12 cellular contexts compared by ENCODE assay signal in genomic region chr6:142918339-142919042, GRCh38. TPM values are rescaled to one million over a fixed set of nuclear protein-coding genes. Genes with fewer than 3 reads are reported as not detected.
DNase-seq lines count a peak whose midpoint lies in the region; ATAC-seq, FAIRE-seq and TF ChIP-seq lines count a peak whose summit lies in the region.
"Had no signal": no experiment of that assay in that cellular context is flagged by ENCODE, and none has a peak within 500 bp of the region (broad histone marks: within the 10 kb centered on the region; RNA-seq: fewer than 3 reads in every experiment).

No MANE protein-coding gene starts in this region.

- no peaks in the 10 kb centered on the region; a peak in 1 of 5 replicates for H3K36me3 ChIP-seq in HepG2 (replicated peaks in 1 of 2; ENCODE audit: control insufficient read depth in 1 of 2, insufficient read depth in 2 of 2, low read length in 2 of 2)
- H3K36me3 ChIP-seq in right lobe of liver = no peaks in the 10 kb centered on the region

- H3K9me3 ChIP-seq in HepG2 (ENCODE audit: low read length) (no peaks in the 10 kb centered on the region), right lobe of liver (no peaks in the 10 kb centered on the region)

- TF ChIP-seq CTCF in HepG2 (CRISPR knock-in tag; IDR thresholded peaks at IDR 0.05) (no peak), right lobe of liver (IDR thresholded peaks at IDR 0.05) (no peak)

- intact Hi-C loops in HepG2 (cut with micrococcal nuclease; ENCODE audit: unreplicated experiment) (no loop called here), right lobe of liver (cut with DNase I) (no loop called here)
- intact Hi-C loops in activated T-helper 1 cell treated with anti-CD3 and anti-CD28 coated beads, Interleukin-12 subunit alpha, Interleukin-12 subunit beta, Interleukin-2, Interleukin-4 antibody, amounts not matched to agents 30 ng/mL and 10 ng/mL and 1 ng/mL, durations not matched to agents 14 hours and 24 hours and 36 hours (cut with micrococcal nuclease) = loop anchor here (10.0 kb wide), 1 partner anchor 444 kb away; no protein-coding TSS in a partner anchor

- no TSS peak for BruUV-seq in HepG2 (replicated peaks; lab: Mats Ljungman, UMichigan)

- TF ChIP-seq POLR2A in HepG2 (IDR thresholded peaks at IDR 0.05; ENCODE audit: insufficient read depth in 1 of 2, low read depth in 2 of 2, low read length in 2 of 2) (no peak), right lobe of liver (IDR thresholded peaks at IDR 0.05) (no peak)

- peak overlapping the region; percentile 45 for H3K27ac Mint-ChIP-seq in activated T-helper 1 cell treated with anti-CD3 and anti-CD28 coated beads, Interleukin-12 subunit alpha, Interleukin-12 subunit beta, Interleukin-2, Interleukin-4 antibody, amounts not matched to agents 30 ng/mL and 10 ng/mL and 1 ng/mL, durations not matched to agents 14 hours and 24 hours and 36 hours
- H3K27ac Mint-ChIP-seq: activated B cell treated with CpG ODN at 0.5 μM for 24 hours, type B pancreatic cell had no signal

- TF ChIP-seq RAD21 in HepG2 (CRISPR knock-in tag; IDR thresholded peaks at IDR 0.05) = no peak

- POLR2A ChIA-PET in HepG2 (lab: Yijun Ruan, JAX) = no interaction called here

- H3K9ac ChIP-seq in HepG2 (ENCODE audit: insufficient read depth, low read depth, low read length) = no peak overlapping the region

- H3K4me3 Mint-ChIP-seq in activated T-helper 1 cell treated with anti-CD3 and anti-CD28 coated beads, Interleukin-12 subunit alpha, Interleukin-12 subunit beta, Interleukin-2, Interleukin-4 antibody, amounts not matched to agents 30 ng/mL and 10 ng/mL and 1 ng/mL, durations not matched to agents 14 hours and 24 hours and 36 hours = no peak overlapping the region
- H3K4me3 Mint-ChIP-seq: activated B cell treated with CpG ODN at 0.5 μM for 24 hours, type B pancreatic cell had no signal

- FAIRE-seq in HepG2 (lab: Jason Lieb, UNC) = no peak
- FAIRE-seq: GM12892 had no signal

- no peaks in the 10 kb centered on the region for H3K27me3 ChIP-seq in HepG2 (ENCODE audit: control insufficient read depth in 1 of 2, insufficient read depth in 2 of 2, low read length in 2 of 2)
- H3K27me3 ChIP-seq in right lobe of liver = no peaks in the 10 kb centered on the region

- in situ Hi-C loops in HepG2 (cut with HindIII; ENCODE audit: extremely low pct_ligation_motif_present, low pct_unique_long_range_greater_than_20kb) = no loop called here

- H3K4me3 ChIP-seq in HepG2 (replicated peaks in 1 of 3; ENCODE audit: insufficient read depth in 1 of 3, low read depth in 2 of 3, low read length in 3 of 3) = no peak overlapping the region
- H3K4me3 ChIP-seq in right lobe of liver = no peak overlapping the region

- WGBS in HepG2 (ENCODE audit: low lambda C conversion rate) = 88% methylated on average over 9 of the region's 9 CpGs
- 97% methylated on average over 9 of the region's 9 CpGs for WGBS in right lobe of liver (ENCODE audit: insufficient coverage, low coverage, low lambda C conversion rate, missing lambda C conversion rate)

- CTCF ChIA-PET in HepG2 (lab: Yijun Ruan, JAX; ENCODE audit: low intra/inter-chr PET ratio, low total read pairs) = no interaction called here

- no peak overlapping the region for H2AFZ ChIP-seq in HepG2 (ENCODE audit: low read length)

- H3K4me2 ChIP-seq in HepG2 (ENCODE audit: low read depth, low read length) = no peak overlapping the region

- no peak for ATAC-seq in HepG2
- no peak for ATAC-seq in right lobe of liver
- no peak for ATAC-seq in GM18867 (IDR thresholded peaks at IDR 0.05; ENCODE audit: unreplicated experiment)
- no peak for ATAC-seq in GM21723 (IDR thresholded peaks at IDR 0.05; ENCODE audit: unreplicated experiment)

- H3K36me3 Mint-ChIP-seq in activated T-helper 1 cell treated with anti-CD3 and anti-CD28 coated beads, Interleukin-12 subunit alpha, Interleukin-12 subunit beta, Interleukin-2, Interleukin-4 antibody, amounts not matched to agents 30 ng/mL and 10 ng/mL and 1 ng/mL, durations not matched to agents 14 hours and 24 hours and 36 hours (ENCODE audit: low read depth) = peaks cover 47% of the 10 kb centered on the region

- no peaks in the 10 kb centered on the region for H3K27me3 Mint-ChIP-seq in activated T-helper 1 cell treated with anti-CD3 and anti-CD28 coated beads, Interleukin-12 subunit alpha, Interleukin-12 subunit beta, Interleukin-2, Interleukin-4 antibody, amounts not matched to agents 30 ng/mL and 10 ng/mL and 1 ng/mL, durations not matched to agents 14 hours and 24 hours and 36 hours (ENCODE audit: insufficient read depth)
- H3K27me3 Mint-ChIP-seq: activated B cell treated with CpG ODN at 0.5 μM for 24 hours, type B pancreatic cell had no signal

- H4K20me1 ChIP-seq in HepG2 (ENCODE audit: insufficient read depth, low read length) = no peaks in the 10 kb centered on the region; the same call in 1 of the 2 replicates

- DNase-seq in HepG2 (ENCODE audit: low spot score) (no peak), right lobe of liver (no peak), left kidney (ENCODE audit: low read depth, low spot score) (peak; percentile 89), C1 segment of cervical spinal cord (lab: John Stamatoyannopoulos, UW) (no peak), NCI-H1105 treated with DMSO at 0.1 percent for 48 hours (lab: John Stamatoyannopoulos, UW) (no peak)
- no peak for DNase-seq in activated T-helper 1 cell treated with anti-CD3 and anti-CD28 coated beads, Interleukin-12 subunit alpha, Interleukin-12 subunit beta, Interleukin-2, Interleukin-4 antibody, amounts not matched to agents 30 ng/mL and 10 ng/mL and 1 ng/mL, durations not matched to agents 14 hours and 24 hours and 36 hours (ENCODE audit: low spot score)
- DNase-seq: activated B cell treated with CpG ODN at 0.5 μM for 24 hours, NCI-H1417 had no signal

- H3K4me1 ChIP-seq in HepG2 (ENCODE audit: insufficient read depth, low read length) (no peaks in the 10 kb centered on the region), right lobe of liver (no peaks in the 10 kb centered on the region)

- no peak overlapping the region for H3K27ac ChIP-seq in HepG2 (ENCODE audit: extremely low read length, insufficient read depth, low read length)
- no peak overlapping the region for H3K27ac ChIP-seq in right lobe of liver

- H3K79me2 ChIP-seq in HepG2 (ENCODE audit: insufficient read depth, low read length) = no peaks in the 10 kb centered on the region

- no peak for TF ChIP-seq EP300 in HepG2 (IDR thresholded peaks at IDR 0.05; ENCODE audit: low read depth in 2 of 2, low read length in 2 of 2)
- TF ChIP-seq EP300 in HepG2 (CRISPR knock-in tag; IDR thresholded peaks at IDR 0.05; ENCODE audit: borderline replicate concordance) = no peak

- H3K9me3 Mint-ChIP-seq in activated T-helper 1 cell treated with anti-CD3 and anti-CD28 coated beads, Interleukin-12 subunit alpha, Interleukin-12 subunit beta, Interleukin-2, Interleukin-4 antibody, amounts not matched to agents 30 ng/mL and 10 ng/mL and 1 ng/mL, durations not matched to agents 14 hours and 24 hours and 36 hours = no peaks in the 10 kb centered on the region
- H3K9me3 Mint-ChIP-seq: activated B cell treated with CpG ODN at 0.5 μM for 24 hours had no signal

- H3K4me1 Mint-ChIP-seq in activated T-helper 1 cell treated with anti-CD3 and anti-CD28 coated beads, Interleukin-12 subunit alpha, Interleukin-12 subunit beta, Interleukin-2, Interleukin-4 antibody, amounts not matched to agents 30 ng/mL and 10 ng/mL and 1 ng/mL, durations not matched to agents 14 hours and 24 hours and 36 hours (ENCODE audit: low read depth) = peaks cover 56% of the 10 kb centered on the region

TF ChIP-seq in HepG2, 621 proteins besides CTCF, POLR2A, EP300 and RAD21 (continues in another document):
- TF ChIP-seq CREB1 (IDR thresholded peaks at IDR 0.05) (0 out of 2 replicates have a peak, but pooled peaks have one; percentile 4), CREB1 (CRISPR knock-in tag; IDR thresholded peaks at IDR 0.05) (no peak), ZSCAN21 (CRISPR knock-in tag; IDR thresholded peaks at IDR 0.05; ENCODE audit: borderline replicate concordance) (no peak), HOXA7 (CRISPR knock-in tag; IDR thresholded peaks at IDR 0.05) (no peak), MEF2D (CRISPR knock-in tag; IDR thresholded peaks at IDR 0.05) (no peak), PTBP1 (IDR thresholded peaks at IDR 0.05; ENCODE audit: low read depth, low read length, poor library complexity, severe bottlenecking) (no peak)

RNA-seq across cellular contexts. Expression of gene HIVEP2, which starts 26.5 kb away (rescaled TPM):
- total RNA-seq in HepG2 (2016; rRNA removed; fragmentation: Illumina TruSeq; extraction: Trizol) = 3.4 and 5.4 TPM in 2 replicates
- total RNA-seq in HepG2 (2016; cell fraction: cytosol; rRNA removed; fragmentation: Illumina TruSeq; extraction: Trizol; ENCODE audit: low read depth) = 0.30 and 1.5 TPM in 2 replicates
- total RNA-seq in HepG2 (2016; cell fraction: insoluble cytoplasmic fraction; rRNA removed; fragmentation: Illumina TruSeq; extraction: Trizol) = 4.1 TPM in 2 replicates
- total RNA-seq in HepG2 (2016; cell fraction: membrane; rRNA removed; fragmentation: Illumina TruSeq; extraction: Trizol) = 1.2 and 1.8 TPM in 2 replicates
- total RNA-seq in HepG2 (2016; cell fraction: nucleus; rRNA removed; fragmentation: Illumina TruSeq; extraction: Trizol) = 4.9 and 5.6 TPM in 2 replicates
- polyA plus RNA-seq in HepG2 (2011; rRNA removed) = 12.8 and 12.9 TPM in 2 replicates
- polyA plus RNA-seq in HepG2 (2011; cell fraction: cytosol; rRNA removed) = 6.4 and 8.1 TPM in 2 replicates
- 27.7 and 28.6 TPM in 2 replicates for polyA plus RNA-seq in HepG2 (2011; cell fraction: nucleus; rRNA removed)
- polyA plus RNA-seq in HepG2 (2012) = 14.5 and 17.1 TPM in 2 replicates
- polyA plus RNA-seq in HepG2 (2016; cell fraction: cytosol; fragmentation: Illumina TruSeq; extraction: Trizol; ENCODE audit: low read depth) = 0.05 and 0.18 TPM in 2 replicates
- polyA plus RNA-seq in HepG2 (2016; cell fraction: insoluble cytoplasmic fraction; fragmentation: Illumina TruSeq; extraction: Trizol; ENCODE audit: low read depth) = 2.4 and 2.5 TPM in 2 replicates
- 0.22 and 0.25 TPM in 2 replicates for polyA plus RNA-seq in HepG2 (2016; cell fraction: membrane; fragmentation: Illumina TruSeq; extraction: Trizol; ENCODE audit: low read depth)
- 6.9 and 8.3 TPM in 2 replicates for polyA plus RNA-seq in HepG2 (2016; cell fraction: nucleus; fragmentation: Illumina TruSeq; extraction: Trizol; ENCODE audit: insufficient read depth, low read depth)
- polyA minus RNA-seq in HepG2 (2011; rRNA and poly(A)+ RNA removed; ENCODE audit: low replicate concordance) = 3.8 and 23.2 TPM in 2 replicates
- polyA minus RNA-seq in HepG2 (2011; cell fraction: cytosol; rRNA and poly(A)+ RNA removed) = 12.5 and 18.3 TPM in 2 replicates
- 35.8 and 45.4 TPM in 2 replicates for polyA minus RNA-seq in HepG2 (2011; cell fraction: nucleus; rRNA and poly(A)+ RNA removed)
- 1 to 10 TPM; 3.0 to 8.9 (median 5.1) TPM for total RNA-seq in right lobe of liver
- 33.9 and 38.4 TPM in 2 replicates for total RNA-seq in activated T-helper 1 cell treated with anti-CD3 and anti-CD28 coated beads, Interleukin-12 subunit alpha, Interleukin-12 subunit beta, Interleukin-2, Interleukin-4 antibody, amounts not matched to agents 30 ng/mL and 10 ng/mL and 1 ng/mL, durations not matched to agents 14 hours and 24 hours and 36 hours
